In the genomic region with DNA sequence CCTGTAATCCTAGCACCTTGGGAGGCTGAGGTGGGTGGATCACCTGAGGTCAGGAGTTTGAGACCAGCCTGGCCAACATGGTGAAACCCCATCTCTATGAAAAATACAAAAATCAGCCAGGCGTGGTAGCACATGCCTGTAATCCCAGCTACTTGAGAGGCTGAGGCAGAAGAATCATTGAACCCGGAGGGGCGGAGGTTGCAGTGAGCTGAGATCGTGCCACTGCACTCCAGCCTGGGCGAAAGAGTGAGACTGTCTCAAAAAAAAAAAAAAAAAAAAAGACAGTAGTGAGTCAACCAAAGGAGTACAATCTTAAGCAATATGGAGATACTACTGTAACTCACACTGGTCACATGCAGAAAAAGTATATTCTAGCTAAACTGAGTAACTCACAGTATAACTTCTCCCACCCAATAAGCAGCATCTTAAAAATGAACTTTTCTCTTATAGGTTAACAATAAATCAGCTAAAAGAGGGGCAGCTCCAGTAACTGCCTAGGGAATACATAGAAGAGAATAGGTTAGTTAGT, we compare ENCODE assay signal across 8 cellular contexts. TPM values are rescaled to one million over a fixed set of nuclear protein-coding genes. Genes with fewer than 3 reads are reported as not detected.
DNase-seq lines count a peak whose midpoint lies in the region; FAIRE-seq and TF ChIP-seq lines count a peak whose summit lies in the region.
"Not testable (repeated sequence)": the region's sequence is repeated elsewhere in the genome, so short reads cannot be mapped to it uniquely, and the experiment has no call there.

No MANE protein-coding gene starts in this region.

- not testable (repeated sequence) for H3K4me3 ChIP-seq in bronchial epithelial cell (ENCODE audit: low read depth, low read length); fibroblast of pulmonary artery (replicated peaks; ENCODE audit: low read depth, low read length); osteoblast (ENCODE audit: insufficient read depth, low read length); skeletal muscle satellite cell (ENCODE audit: low read length); tibial nerve

- H3K36me3 ChIP-seq in bronchial epithelial cell (ENCODE audit: control insufficient read depth, insufficient read depth, low read length) = not testable (repeated sequence)
- H3K36me3 ChIP-seq in osteoblast (ENCODE audit: insufficient read depth, low read length) (peaks cover 47% of the 10 kb centered on the region), skeletal muscle satellite cell (ENCODE audit: insufficient read depth, low read length) (peaks cover 39% of the 10 kb centered on the region), tibial nerve (peaks cover 2 to 73% (median 4%) of the 10 kb centered on the region in 3 donors)

- not testable (repeated sequence) for H3K9me3 ChIP-seq in osteoblast (ENCODE audit: low read depth, low read length); skeletal muscle satellite cell (replicated peaks; ENCODE audit: low read length); tibial nerve

- CTCF ChIA-PET in activated naive CD4-positive, alpha-beta T cell treated with anti-CD3 and anti-CD28 coated beads, Interleukin-2, amount 10 ng/mL, durations not matched to agents 7 days and 5 days (lab: Charles Lee) = interaction anchor here (0.6 to 8.3 kb wide), 11 partner anchors 8 to 125 kb away, joined by 3 to 115 read pairs (median 7); no protein-coding TSS in a partner anchor

- not testable (repeated sequence) for H3K4me3 Mint-ChIP-seq in activated naive CD4-positive, alpha-beta T cell treated with anti-CD3 and anti-CD28 coated beads, Interleukin-2, amount 10 ng/mL, durations not matched to agents 7 days and 5 days

- H3K4me1 Mint-ChIP-seq in activated naive CD4-positive, alpha-beta T cell treated with anti-CD3 and anti-CD28 coated beads, Interleukin-2, amount 10 ng/mL, durations not matched to agents 7 days and 5 days = not testable (repeated sequence)

- H3K27me3 ChIP-seq in bronchial epithelial cell (ENCODE audit: control insufficient read depth, insufficient read depth, low read length); osteoblast (ENCODE audit: insufficient read depth, low read length); skeletal muscle satellite cell (ENCODE audit: control insufficient read depth, insufficient read depth, low read length); tibial nerve: not testable (repeated sequence)

- TF ChIP-seq CTCF in bronchial epithelial cell (IDR thresholded peaks at IDR 0.05; ENCODE audit: insufficient read depth, low read length, severe bottlenecking); fibroblast of pulmonary artery (IDR thresholded peaks at IDR 0.05; ENCODE audit: low read length, missing control alignments); osteoblast (IDR thresholded peaks at IDR 0.05; ENCODE audit: extremely low read depth, low read depth, low read length); tibial nerve (IDR thresholded peaks at IDR 0.05): not testable (repeated sequence)

- not testable (repeated sequence) for H2AFZ ChIP-seq in osteoblast (ENCODE audit: low read length)

- in situ Hi-C loops in Caki2 (cut with HindIII; ENCODE audit: low pct_unique_long_range_greater_than_20kb, low sequenced_read_pairs) = not testable (repeated sequence)

- whole genome bisulfite sequencing in tibial nerve, 2 donors = 90 to 94% methylated on average over 5 of the region's 5 CpGs

- H3K9me3 Mint-ChIP-seq in activated naive CD4-positive, alpha-beta T cell treated with anti-CD3 and anti-CD28 coated beads, Interleukin-2, amount 10 ng/mL, durations not matched to agents 7 days and 5 days = not testable (repeated sequence)

- H4K20me1 ChIP-seq in osteoblast (ENCODE audit: insufficient read depth, low read length) = not testable (repeated sequence)

- H3K27me3 Mint-ChIP-seq in activated naive CD4-positive, alpha-beta T cell treated with anti-CD3 and anti-CD28 coated beads, Interleukin-2, amount 10 ng/mL, durations not matched to agents 7 days and 5 days = not testable (repeated sequence)

- peak overlapping the region; percentile 33 for H3K9ac ChIP-seq in skeletal muscle satellite cell (ENCODE audit: low read depth, low read length)

- peaks cover 25% of the 10 kb centered on the region for H3K79me2 ChIP-seq in osteoblast (ENCODE audit: insufficient read depth, low read length)

- TF ChIP-seq POLR2A in tibial nerve (IDR thresholded peaks at IDR 0.05) = not testable (repeated sequence)

- not testable (repeated sequence) for H3K4me2 ChIP-seq in osteoblast (ENCODE audit: insufficient read depth, low read length); skeletal muscle satellite cell (ENCODE audit: low read length)

- TF ChIP-seq EP300 in tibial nerve (IDR thresholded peaks at IDR 0.05) = not testable (repeated sequence)

- FAIRE-seq in bronchial epithelial cell (lab: Jason Lieb, UNC) = not testable (repeated sequence)

- H3K27ac Mint-ChIP-seq in activated naive CD4-positive, alpha-beta T cell treated with anti-CD3 and anti-CD28 coated beads, Interleukin-2, amount 10 ng/mL, durations not matched to agents 7 days and 5 days = peak overlapping the region; percentile 11

- peaks cover 28% of the 10 kb centered on the region for H3K4me1 ChIP-seq in osteoblast (ENCODE audit: insufficient read depth, low read length)
- H3K4me1 ChIP-seq in skeletal muscle satellite cell (ENCODE audit: control insufficient read depth, insufficient read depth, low read length) = peaks cover 12% of the 10 kb centered on the region
- peaks cover 0 to 25% (median 2%) of the 10 kb centered on the region in 4 donors for H3K4me1 ChIP-seq in tibial nerve

- DNase-seq in Caki2 (ENCODE audit: low read depth) (peak; percentile 57), bronchial epithelial cell (ENCODE audit: low read depth) (peak; percentile 42), fibroblast of pulmonary artery (ENCODE audit: low read depth) (peak; percentile 27), kidney tubule cell (ENCODE audit: low spot score) (peak; percentile 81)
- DNase-seq in activated naive CD4-positive, alpha-beta T cell treated with anti-CD3 and anti-CD28 coated beads, Interleukin-2, amount 10 ng/mL, durations not matched to agents 7 days and 5 days; osteoblast (ENCODE audit: insufficient read length, low spot score, missing footprints); tibial nerve (ENCODE audit: low spot score in 2 of 2): not testable (repeated sequence)

- H3K27ac ChIP-seq in osteoblast (ENCODE audit: low read depth, low read length) = peak overlapping the region; percentile 46
- H3K27ac ChIP-seq in tibial nerve = peak overlapping the region; percentile 14 to 73 (median 52)

- peaks cover 27% of the 10 kb centered on the region for H3K36me3 Mint-ChIP-seq in activated naive CD4-positive, alpha-beta T cell treated with anti-CD3 and anti-CD28 coated beads, Interleukin-2, amount 10 ng/mL, durations not matched to agents 7 days and 5 days

RNA-seq across cellular contexts. Expression of a gene that starts 25.5 kb away (rescaled TPM):
- 31.9 and 36.2 TPM in 2 replicates for total RNA-seq in Caki2 (2014; rRNA removed; shearing (Covaris generic); ENCODE audit: low replicate concordance)
- 84.2 and 176 TPM in 2 replicates for total RNA-seq in bronchial epithelial cell
- 144 and 165 TPM in 2 replicates for total RNA-seq in osteoblast
- 93.3 and 93.7 TPM in 2 replicates for total RNA-seq in skeletal muscle satellite cell (2012; rRNA removed)
- 100 to 1,000 TPM; 216 to 327 (median 255) TPM for total RNA-seq in tibial nerve

RNA-seq across cellular contexts. Expression of a gene that starts 27.6 kb away (rescaled TPM):
- 14.4 and 26.1 TPM in 2 replicates for total RNA-seq in Caki2 (2014; rRNA removed; shearing (Covaris generic); ENCODE audit: low replicate concordance)
- total RNA-seq in bronchial epithelial cell (22.1 and 27.5 TPM in 2 replicates), osteoblast (29.5 and 30.0 TPM in 2 replicates), tibial nerve (10 to 100 TPM; 24.0 to 59.0 (median 28.9) TPM)
- total RNA-seq in skeletal muscle satellite cell (2012; rRNA removed) = 29.4 and 29.7 TPM in 2 replicates

RNA-seq across cellular contexts. Expression of a gene that starts 33.9 kb away (rescaled TPM):
- total RNA-seq in Caki2 (2014; rRNA removed; shearing (Covaris generic); ENCODE audit: low replicate concordance) = 24.8 and 26.0 TPM in 2 replicates
- total RNA-seq in bronchial epithelial cell = 14.7 and 22.7 TPM in 2 replicates
- total RNA-seq in osteoblast = 13.6 and 20.6 TPM in 2 replicates
- total RNA-seq in skeletal muscle satellite cell (2012; rRNA removed) = 7.4 and 8.1 TPM in 2 replicates
- total RNA-seq in tibial nerve = 10 to 100 TPM; 10.0 to 17.2 (median 16.2) TPM

RNA-seq across cellular contexts. Expression of a gene that starts 36.0 kb away (rescaled TPM):
- not detected in 2 replicates for total RNA-seq in Caki2 (2014; rRNA removed; shearing (Covaris generic); ENCODE audit: low replicate concordance)
- 8.2 and 21.4 TPM in 2 replicates for total RNA-seq in bronchial epithelial cell
- 117 and 121 TPM in 2 replicates for total RNA-seq in osteoblast
- 22.6 and 47.8 TPM in 2 replicates for total RNA-seq in skeletal muscle satellite cell (2012; rRNA removed)
- total RNA-seq in tibial nerve = 10 to 100 TPM; 40.5 to 73.9 (median 62.2) TPM
